ENCODE assay signal across 22 cellular contexts in genomic region chr18:59015531-59016152, GRCh38.
A peak's percentile ranks its signal among the peaks of the same experiment; 100 is the strongest.
DNase-seq lines count a peak whose midpoint lies in the region; ATAC-seq and TF ChIP-seq lines count a peak whose summit lies in the region.
"Had no signal": no experiment of that assay in that cellular context is flagged by ENCODE, and none has a peak within 500 bp of the region (broad histone marks: within the 10 kb centered on the region; RNA-seq: fewer than 3 reads in every experiment).

No MANE protein-coding gene starts in this region.

- no peak overlapping the region for H3K27ac Mint-ChIP-seq in endodermal cell
- H3K27ac Mint-ChIP-seq in CD8-positive, alpha-beta T cell: no peak overlapping the region
- H3K27ac Mint-ChIP-seq: CD14-positive monocyte, HFFc6 had no signal

- 86 to 100% methylated on average over 3 to 5 of the region's 5 CpGs for WGBS in endodermal cell (ENCODE audit: insufficient coverage in 1 of 2, insufficient read length in 1 of 2), 2 experiments

- H3K4me3 ChIP-seq in right atrium auricular region (no peak overlapping the region), endodermal cell (ENCODE audit: low read length) (no peak overlapping the region), PC-3 (ENCODE audit: low read length) (no peak overlapping the region)
- H3K4me3 ChIP-seq in CD8-positive, alpha-beta T cell (ENCODE audit: low read depth, low read length): no peak overlapping the region
- H3K4me3 ChIP-seq: GM12878, K562, MG63 had no signal

- TF ChIP-seq CTCF in right atrium auricular region (IDR thresholded peaks at IDR 0.05): no peak
- TF ChIP-seq CTCF in endodermal cell (conservative IDR thresholded peaks at IDR 0.05): no peak
- TF ChIP-seq CTCF in CD8-positive, alpha-beta T cell (IDR thresholded peaks at IDR 0.05): no peak
- no peak for TF ChIP-seq CTCF in PC-3 (conservative IDR thresholded peaks at IDR 0.05; ENCODE audit: low read depth, low read length)

- H3K27me3 ChIP-seq in right atrium auricular region (no peaks in the 10 kb centered on the region), endodermal cell (ENCODE audit: control insufficient read depth, insufficient read depth, low read length, poor library complexity, severe bottlenecking) (no peaks in the 10 kb centered on the region), PC-3 (ENCODE audit: low read length) (no peaks in the 10 kb centered on the region)
- peaks cover 10% of the 10 kb centered on the region for H3K27me3 ChIP-seq in CD8-positive, alpha-beta T cell (ENCODE audit: insufficient read depth, low read length)
- H3K27me3 ChIP-seq: MG63 had no signal

- no peak overlapping the region for H2AFZ ChIP-seq in PC-3 (ENCODE audit: low read length)

- intact Hi-C loops in cardiac septum (cut with DNase I) (no loop called here), PC-3 (cut with micrococcal nuclease) (no loop called here)
- intact Hi-C loops in CD8-positive, alpha-beta T cell (cut with DNase I, micrococcal nuclease): loop anchor here in 1 of 2 experiments (1.0 kb wide), 1 partner anchor 9 kb away; no protein-coding TSS in a partner anchor

- H3K36me3 ChIP-seq in right atrium auricular region: no peaks in the 10 kb centered on the region
- no peaks in the 10 kb centered on the region for H3K36me3 ChIP-seq in endodermal cell (ENCODE audit: control insufficient read depth, insufficient read depth, low read length)
- no peaks in the 10 kb centered on the region for H3K36me3 ChIP-seq in CD8-positive, alpha-beta T cell (ENCODE audit: insufficient read depth, low read length)
- no peaks in the 10 kb centered on the region for H3K36me3 ChIP-seq in PC-3 (ENCODE audit: low read depth, low read length)
- H3K36me3 ChIP-seq: MG63 had no signal

- peaks cover 4% of the 10 kb centered on the region for H3K4me1 Mint-ChIP-seq in endodermal cell
- no peaks in the 10 kb centered on the region for H3K4me1 Mint-ChIP-seq in CD8-positive, alpha-beta T cell (ENCODE audit: low read depth)
- H3K4me1 Mint-ChIP-seq: CD14-positive monocyte had no signal

- peaks cover 0 to 13% of the 10 kb centered on the region in 2 donors for H3K4me1 ChIP-seq in right atrium auricular region
- H3K4me1 ChIP-seq in endodermal cell (ENCODE audit: control insufficient read depth, insufficient read depth, low read length): no peaks in the 10 kb centered on the region
- no peaks in the 10 kb centered on the region for H3K4me1 ChIP-seq in CD8-positive, alpha-beta T cell (ENCODE audit: insufficient read depth, low read length)
- no peaks in the 10 kb centered on the region for H3K4me1 ChIP-seq in PC-3 (ENCODE audit: insufficient read depth, low read length)

- H3K9ac ChIP-seq in endodermal cell (ENCODE audit: extremely low read depth, low read length, poor library complexity, severe bottlenecking): no peak overlapping the region
- no peak overlapping the region for H3K9ac ChIP-seq in PC-3 (ENCODE audit: low read length)

- no peaks in the 10 kb centered on the region for H3K9me3 ChIP-seq in right atrium auricular region
- peaks cover 26% of the 10 kb centered on the region for H3K9me3 ChIP-seq in endodermal cell (ENCODE audit: control insufficient read depth, low read length)
- H3K9me3 ChIP-seq in CD8-positive, alpha-beta T cell (ENCODE audit: low read length): no peaks in the 10 kb centered on the region
- no peaks in the 10 kb centered on the region for H3K9me3 ChIP-seq in PC-3 (ENCODE audit: low read length)
- H3K9me3 ChIP-seq: MG63 had no signal

- POLR2A ChIA-PET in CD8-positive, alpha-beta T cell (lab: Charles Lee): no interaction called here
- POLR2A ChIA-PET in PC-3 (lab: Charles Lee; ENCODE audit: unreplicated experiment): no interaction called here

- no peaks in the 10 kb centered on the region for H3K36me3 Mint-ChIP-seq in endodermal cell (ENCODE audit: low read depth)
- no peaks in the 10 kb centered on the region for H3K36me3 Mint-ChIP-seq in CD8-positive, alpha-beta T cell
- H3K36me3 Mint-ChIP-seq: CD14-positive monocyte had no signal

- no peaks in the 10 kb centered on the region for H3K79me2 ChIP-seq in PC-3 (ENCODE audit: low read length)

- no TSS peak for BruUV-seq in PC-3 (replicated peaks; lab: Mats Ljungman, UMichigan)

- no peak overlapping the region for H3K4me2 ChIP-seq in PC-3 (ENCODE audit: low read length)

- no peaks in the 10 kb centered on the region for H3K9me2 ChIP-seq in PC-3 (replicated peaks; ENCODE audit: low read length)

- no peak overlapping the region for H3K4me3 Mint-ChIP-seq in endodermal cell
- H3K4me3 Mint-ChIP-seq in CD8-positive, alpha-beta T cell: no peak overlapping the region
- H3K4me3 Mint-ChIP-seq: CD14-positive monocyte, HFFc6 had no signal

- CTCF ChIA-PET in CD8-positive, alpha-beta T cell (lab: Charles Lee): no interaction called here
- CTCF ChIA-PET in PC-3 (lab: Charles Lee): no interaction called here

- no peaks in the 10 kb centered on the region for H3K27me3 Mint-ChIP-seq in endodermal cell (ENCODE audit: insufficient read depth)
- H3K27me3 Mint-ChIP-seq in CD8-positive, alpha-beta T cell (ENCODE audit: low read depth): peaks cover 20% of the 10 kb centered on the region

- H4K20me1 ChIP-seq in PC-3 (ENCODE audit: low read length): no peaks in the 10 kb centered on the region

- H3K9me3 Mint-ChIP-seq in endodermal cell: peaks cover 32% of the 10 kb centered on the region
- H3K9me3 Mint-ChIP-seq in CD8-positive, alpha-beta T cell: peaks cover 9% of the 10 kb centered on the region

- H3F3A ChIP-seq in PC-3 (ENCODE audit: low read length, unreplicated experiment): no peaks in the 10 kb centered on the region

- H3K27ac ChIP-seq in right atrium auricular region (no peak overlapping the region), endodermal cell (ENCODE audit: low read depth, low read length) (no peak overlapping the region), PC-3 (ENCODE audit: low read length) (no peak overlapping the region)
- H3K27ac ChIP-seq in CD8-positive, alpha-beta T cell (ENCODE audit: low read depth, low read length): no peak overlapping the region
- H3K27ac ChIP-seq: HL-60 had no signal

- no peak for ATAC-seq in HG02610 (IDR thresholded peaks at IDR 0.05; ENCODE audit: unreplicated experiment)
- no peak for ATAC-seq in CD8-positive, alpha-beta T cell
- ATAC-seq in HG03520 (IDR thresholded peaks at IDR 0.05; ENCODE audit: unreplicated experiment): no peak
- no peak for ATAC-seq in PC-3
- ATAC-seq: GM12878, HepG2, K562 had no signal

- DNase-seq in right atrium auricular region (ENCODE audit: low spot score) (peak; percentile 51), cardiac septum (ENCODE audit: low spot score) (no peak), NCI-H69 (lab: John Stamatoyannopoulos, UW) (peak; percentile 31), endodermal cell (peak; percentile 61), PC-3 (no peak)
- no peak for DNase-seq in CD8-positive, alpha-beta T cell
- DNase-seq: DND-41, HFFc6, MG63, NCI-H1417, NCI-H187, NCI-H2227 treated with DMSO at 0.1 percent for 48 hours, NCI-H510A, NCI-H82, Right ventricle myocardium superior had no signal

Comparison
In these comparisons a context has a peak if more than half of its experiments do, and no peak if none do; other contexts are left out.
1. DNase-seq: peak in right atrium auricular region (single experiment), NCI-H69 (single experiment) and endodermal cell (single experiment); none in cardiac septum (single experiment), CD8-positive, alpha-beta T cell (0 of 7) and PC-3 (single experiment).